ENCODE assay signal across 8 cellular contexts in the genomic region with DNA sequence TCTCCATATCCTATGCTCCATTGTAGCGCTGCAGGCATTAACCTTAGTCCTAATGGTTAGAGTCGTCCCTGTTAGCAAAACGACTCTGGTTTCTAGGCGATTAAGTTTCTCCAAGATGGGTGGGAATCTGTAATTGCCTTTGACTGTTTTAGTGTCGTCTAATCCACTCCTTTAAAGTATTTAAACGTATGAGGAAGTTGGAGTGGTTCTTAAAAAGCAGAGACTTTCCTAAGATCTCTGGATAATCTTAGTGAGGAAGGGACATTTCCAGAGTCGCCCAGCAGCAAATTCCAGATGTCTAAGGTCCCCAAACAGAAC. TPM values are rescaled to one million over a fixed set of nuclear protein-coding genes. Genes with fewer than 3 reads are reported as not detected.
A peak's percentile ranks its signal among the peaks of the same experiment; 100 is the strongest.
DNase-seq lines count a peak whose midpoint lies in the region; ATAC-seq and TF ChIP-seq lines count a peak whose summit lies in the region.

No MANE protein-coding gene starts in this region.

- TF ChIP-seq POLR2A in body of pancreas (IDR thresholded peaks at IDR 0.05) (no peak), tibial nerve (IDR thresholded peaks at IDR 0.05) (no peak)

- ATAC-seq in body of pancreas (no peak), lower lobe of right lung (no peak), HG02763 (IDR thresholded peaks at IDR 0.05; ENCODE audit: unreplicated experiment) (no peak), GM18502 (IDR thresholded peaks at IDR 0.05; ENCODE audit: poor library complexity, unreplicated experiment) (no peak)

- no peak for DNase-seq in activated naive CD4-positive, alpha-beta T cell treated with anti-CD3 and anti-CD28 coated beads for 36 hours
- no peak for DNase-seq in activated naive CD4-positive, alpha-beta T cell treated with Interleukin-2 at 50 U/mL for 16 hours
- DNase-seq in body of pancreas: no peak
- DNase-seq in lower lobe of right lung: no peak
- no peak for DNase-seq in tibial nerve (ENCODE audit: low spot score in 2 of 2)
- DNase-seq in A172 (ENCODE audit: low spot score): no peak

- no peaks in the 10 kb centered on the region for H3K9me3 ChIP-seq in body of pancreas
- no peaks in the 10 kb centered on the region for H3K9me3 ChIP-seq in lower lobe of right lung
- no peaks in the 10 kb centered on the region for H3K9me3 ChIP-seq in tibial nerve

- peak overlapping the region; percentile 100 for H3K4me3 Mint-ChIP-seq in activated naive CD4-positive, alpha-beta T cell treated with anti-CD3 and anti-CD28 coated beads for 36 hours

- intact Hi-C loops in activated naive CD4-positive, alpha-beta T cell treated with anti-CD3 and anti-CD28 coated beads for 36 hours (cut with micrococcal nuclease): no loop called here
- intact Hi-C loops in body of pancreas (cut with DNase I): no loop called here
- intact Hi-C loops in lower lobe of right lung (cut with DNase I): no loop called here

- H3K27me3 Mint-ChIP-seq in activated naive CD4-positive, alpha-beta T cell treated with anti-CD3 and anti-CD28 coated beads for 36 hours (ENCODE audit: low read depth): no peaks in the 10 kb centered on the region

- TF ChIP-seq CTCF in body of pancreas (IDR thresholded peaks at IDR 0.05) (no peak), lower lobe of right lung (IDR thresholded peaks at IDR 0.05) (no peak), tibial nerve (IDR thresholded peaks at IDR 0.05) (no peak)

- peaks cover 0 to 10% of the 10 kb centered on the region in 2 donors for H3K36me3 ChIP-seq in body of pancreas (replicated peaks in 1 of 2; ENCODE audit: insufficient read depth in 1 of 2, low read depth in 2 of 2)
- peaks cover 53% of the 10 kb centered on the region for H3K36me3 ChIP-seq in lower lobe of right lung
- peaks cover 0 to 53% (median 7%) of the 10 kb centered on the region in 3 donors for H3K36me3 ChIP-seq in tibial nerve

- H3K27ac Mint-ChIP-seq in activated naive CD4-positive, alpha-beta T cell treated with anti-CD3 and anti-CD28 coated beads for 36 hours: peak overlapping the region; percentile 100

- H3K27ac ChIP-seq in body of pancreas: peak overlapping the region; percentile 90 to 97 (median 94)
- H3K27ac ChIP-seq in lower lobe of right lung: peak overlapping the region; percentile 95
- H3K27ac ChIP-seq in tibial nerve: peak overlapping the region; percentile 89 to 98 (median 96)

- H3K4me3 ChIP-seq in body of pancreas (peak overlapping the region; percentile 57 to 76), lower lobe of right lung (peak overlapping the region; percentile 65), tibial nerve (peak overlapping the region; percentile 53 to 86 (median 66))

- H3K36me3 Mint-ChIP-seq in activated naive CD4-positive, alpha-beta T cell treated with anti-CD3 and anti-CD28 coated beads for 36 hours (ENCODE audit: low read depth): peaks cover 41% of the 10 kb centered on the region

- WGBS in body of pancreas, 2 donors: 0 to 2% methylated on average over 7 of the region's 7 CpGs
- WGBS in tibial nerve, 2 donors: 1% methylated on average over 7 of the region's 7 CpGs

- H3K27me3 ChIP-seq in body of pancreas: no peaks in the 10 kb centered on the region
- H3K27me3 ChIP-seq in lower lobe of right lung (ENCODE audit: low read depth): no peaks in the 10 kb centered on the region
- H3K27me3 ChIP-seq in tibial nerve: no peaks in the 10 kb centered on the region

- no peak for TF ChIP-seq EP300 in tibial nerve (IDR thresholded peaks at IDR 0.05)

- no peaks in the 10 kb centered on the region for H3K9me3 Mint-ChIP-seq in activated naive CD4-positive, alpha-beta T cell treated with anti-CD3 and anti-CD28 coated beads for 36 hours

- CTCF ChIA-PET in activated naive CD4-positive, alpha-beta T cell treated with anti-CD3 and anti-CD28 coated beads for 36 hours (lab: Charles Lee): interaction anchor here (1.7 to 2.6 kb wide), 2 partner anchors 99 to 173 kb away, joined by 5 to 15 read pairs; partner anchors contain the start of gene COQ2

- H3K4me1 ChIP-seq in body of pancreas: peaks cover 30% of the 10 kb centered on the region
- H3K4me1 ChIP-seq in lower lobe of right lung: peaks cover 32% of the 10 kb centered on the region
- H3K4me1 ChIP-seq in tibial nerve: peaks cover 0 to 30% (median 11%) of the 10 kb centered on the region in 4 donors

- peaks cover 42% of the 10 kb centered on the region for H3K4me1 Mint-ChIP-seq in activated naive CD4-positive, alpha-beta T cell treated with anti-CD3 and anti-CD28 coated beads for 36 hours (ENCODE audit: low read depth)

RNA-seq across cellular contexts. Expression of gene MRPS18C, which starts 0.3 kb away (rescaled TPM):
- 10 to 100 TPM; 67.2 to 69.9 TPM for total RNA-seq in activated naive CD4-positive, alpha-beta T cell treated with anti-CD3 and anti-CD28 coated beads for 36 hours
- 10 to 100 TPM; 10.9 to 55.0 TPM for total RNA-seq in body of pancreas
- 40.8 TPM for total RNA-seq in lower lobe of right lung
- 10 to 100 TPM; 10.6 to 18.8 (median 15.5) TPM for total RNA-seq in tibial nerve
- 38.3 and 49.2 TPM in 2 replicates for total RNA-seq in A172 (2014; rRNA removed; shearing (Covaris generic))

RNA-seq across cellular contexts. Expression of gene HELQ, which starts 0.5 kb away (rescaled TPM):
- 10 to 100 TPM in 1 of 2 experiments, 1 to 10 TPM in 1; 7.9 to 10.9 TPM for total RNA-seq in activated naive CD4-positive, alpha-beta T cell treated with anti-CD3 and anti-CD28 coated beads for 36 hours
- total RNA-seq in body of pancreas: 10 to 100 TPM; 14.0 to 24.4 TPM
- total RNA-seq in lower lobe of right lung: 18.8 TPM
- total RNA-seq in tibial nerve: 10 to 100 TPM; 22.5 to 26.8 (median 24.8) TPM
- total RNA-seq in A172 (2014; rRNA removed; shearing (Covaris generic)): 6.9 and 7.6 TPM in 2 replicates

RNA-seq across cellular contexts. Expression of gene ABRAXAS1, which starts 28.8 kb away (rescaled TPM):
- 10 to 100 TPM; 19.7 to 20.9 TPM for total RNA-seq in activated naive CD4-positive, alpha-beta T cell treated with anti-CD3 and anti-CD28 coated beads for 36 hours
- total RNA-seq in body of pancreas (10 to 100 TPM in 1 of 2 donors, 1 to 10 TPM in 1; 5.9 to 17.1 TPM), lower lobe of right lung (14.7 TPM), tibial nerve (10 to 100 TPM; 10.2 to 21.0 (median 14.8) TPM)
- total RNA-seq in A172 (2014; rRNA removed; shearing (Covaris generic)): 9.3 and 16.4 TPM in 2 replicates
